ENCODE assay signal across 32 cellular contexts in genomic region chrX:14948701-14949100, GRCh38.
"Had no signal": no experiment of that assay in that cellular context is flagged by ENCODE, and none has a peak within 500 bp of the region (broad histone marks: within the 10 kb centered on the region; RNA-seq: fewer than 3 reads in every experiment).

No MANE protein-coding gene starts in this region.

- H3K27ac ChIP-seq: body of pancreas, cardiac muscle cell, coronary artery, dorsolateral prefrontal cortex, gastroesophageal sphincter, hepatocyte, ovary, sigmoid colon, stomach, thyroid gland, upper lobe of left lung, vagina had no signal

- DNase-seq: activated CD4-positive, alpha-beta memory T cell treated with anti-CD3 and anti-CD28 coated beads, Interleukin-2, amount 10 ng/mL, durations not matched to agents 7 days and 5 days; activated CD4-positive, alpha-beta T cell treated with anti-CD3 and anti-CD28 coated beads for 1 hour; activated CD4-positive, alpha-beta T cell treated with anti-CD3 and anti-CD28 coated beads, Interleukin-2, amount 10 ng/mL, durations not matched to agents 7 days and 5 days; activated CD8-positive, alpha-beta memory T cell treated with anti-CD3 and anti-CD28 coated beads, Interleukin-2, amount 50 U/mL, for 48 hours; activated gamma-delta T cell treated with Interleukin-2 at 50 U/mL for 16 hours; activated T-cell treated with anti-CD3 and anti-CD28 coated beads, Interleukin-2, amount 50 U/mL, for 24 hours; anterior cingulate cortex; body of pancreas; cerebellar nuclear complex; dorsolateral prefrontal cortex; effector memory CD4-positive, alpha-beta T cell; erythroblast; left colon; midbrain; naive thymus-derived CD4-positive, alpha-beta T cell; ovary; sigmoid colon; stimulated activated CD4-positive, alpha-beta T cell treated with anti-CD3 and anti-CD28 coated beads, Interleukin-1b, Interleukin-23, amount 100 ng/mL, for 48 hours; stimulated activated CD4-positive, alpha-beta T cell treated with anti-CD3 and anti-CD28 coated beads, Interleukin-4, amount 100 ng/mL, for 4 hours; stimulated activated CD8-positive, alpha-beta memory T cell treated with anti-CD3 and anti-CD28 coated beads, Interleukin-4, amount 100 ng/mL, for 48 hours; stomach; T-helper 17 cell; T1000; thyroid gland; upper lobe of left lung had no signal

- H3K4me1 ChIP-seq: body of pancreas, gastroesophageal sphincter, sigmoid colon, stomach, thyroid gland, upper lobe of left lung, vagina had no signal

- H3K79me2 ChIP-seq: hepatocyte had no signal

- H3K4me2 ChIP-seq: hepatocyte, smooth muscle cell had no signal

- H3K4me3 ChIP-seq: body of pancreas, cardiac muscle cell, coronary artery, dorsolateral prefrontal cortex, gastroesophageal sphincter, hepatocyte, ovary, sigmoid colon, smooth muscle cell, stomach, thyroid gland, upper lobe of left lung, vagina had no signal

- H3K36me3 ChIP-seq: cardiac muscle cell, gastroesophageal sphincter, ovary, sigmoid colon, stomach, thyroid gland, upper lobe of left lung, vagina had no signal

- H3K27me3 ChIP-seq: body of pancreas, cardiac muscle cell, gastroesophageal sphincter, hepatocyte, ovary, sigmoid colon, stomach, thyroid gland, upper lobe of left lung, vagina had no signal

- ATAC-seq: body of pancreas; gastroesophageal sphincter; left colon; naive thymus-derived CD4-positive, alpha-beta T cell; stimulated activated memory B cell treated with anti-CD40 and anti-IgM and Interleukin-4, amounts not matched to agents 10 μg/mL and 1 μg/mL and 100 μg/mL, for 72 hours; T-helper 17 cell had no signal

- H2AFZ ChIP-seq: hepatocyte had no signal

- H3K9me3 ChIP-seq: body of pancreas, gastroesophageal sphincter, ovary, sigmoid colon, stomach, thyroid gland, upper lobe of left lung, vagina had no signal
